Comparison of ENCODE assay signal across 1 cellular context in the genomic region with DNA sequence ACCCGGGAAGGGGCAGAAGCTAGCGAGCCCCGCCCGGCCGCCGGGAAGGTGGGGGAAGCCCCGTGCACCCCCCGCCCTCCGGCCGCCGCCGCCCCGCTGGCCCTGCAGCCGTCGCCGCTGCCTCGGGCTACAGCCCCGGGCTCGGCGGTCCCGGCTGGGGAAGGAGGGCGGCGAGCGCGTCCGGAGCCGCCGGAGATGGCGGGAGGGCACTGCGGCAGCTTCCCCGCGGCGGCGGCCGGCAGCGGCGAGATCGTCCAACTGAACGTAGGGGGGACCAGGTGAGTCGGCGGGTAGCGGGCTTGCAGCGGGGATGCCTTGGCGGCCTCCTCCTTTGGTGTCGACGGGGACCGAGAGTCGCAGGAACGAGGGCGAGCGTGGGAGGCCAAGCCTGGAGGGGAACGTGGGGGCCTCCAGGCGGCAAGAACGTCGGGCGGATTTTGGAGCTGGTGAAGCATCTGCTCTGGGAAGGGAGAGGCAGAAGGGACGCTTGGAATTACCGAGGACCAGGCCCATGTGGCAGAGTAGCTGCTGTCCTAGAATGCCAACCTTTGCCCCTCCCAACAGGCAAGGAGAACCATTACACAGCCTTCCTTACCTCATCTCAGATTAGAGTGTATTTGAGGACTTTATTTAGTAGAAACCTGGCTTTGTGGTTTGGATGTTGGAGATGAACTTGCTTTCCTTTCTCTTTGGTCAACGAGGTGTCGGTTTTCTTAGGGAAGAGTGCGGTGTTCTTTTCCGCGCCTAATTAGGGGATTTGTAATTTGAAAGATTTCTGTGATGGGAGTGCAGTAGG.
TF ChIP-seq lines count a peak whose summit lies in the region.

No MANE protein-coding gene starts in this region.

TF ChIP-seq in HepG2, 621 proteins besides CTCF, POLR2A, EP300 and RAD21 (continued from another document and continues in another):
- TF ChIP-seq ZNF687 (CRISPR knock-in tag; IDR thresholded peaks at IDR 0.05) (peak; percentile 70), JUND (CRISPR knock-in tag; IDR thresholded peaks at IDR 0.05) (0 out of 2 replicates have a peak, but pooled peaks have one; percentile 17), KDM2A (CRISPR knock-in tag; IDR thresholded peaks at IDR 0.05; ENCODE audit: borderline replicate concordance, low read depth) (no peak), ZBTB2 (CRISPR knock-in tag; IDR thresholded peaks at IDR 0.05; ENCODE audit: low read depth) (peak; percentile 46; the same call in 1 of the 2 replicates), ZNF704 (CRISPR knock-in tag; IDR thresholded peaks at IDR 0.05; ENCODE audit: borderline replicate concordance) (no peak), KLF16 (CRISPR knock-in tag; IDR thresholded peaks at IDR 0.05) (no peak), HNF4G (IDR thresholded peaks at IDR 0.05; ENCODE audit: borderline replicate concordance, low read depth, low read length) (no peak), HNF4G (CRISPR knock-in tag; IDR thresholded peaks at IDR 0.05; ENCODE audit: borderline replicate concordance, low read depth) (no peak), ZNF510 (CRISPR knock-in tag; IDR thresholded peaks at IDR 0.05; ENCODE audit: low read depth) (no peak), ZNF841 (CRISPR knock-in tag; IDR thresholded peaks at IDR 0.05; ENCODE audit: borderline replicate concordance) (no peak), ZNF629 (CRISPR knock-in tag; conservative IDR thresholded peaks at IDR 0.05) (no peak), HNRNPH1 (optimal IDR thresholded peaks at IDR 0.05; ENCODE audit: low read depth, low read length) (no peak), ZNF296 (CRISPR knock-in tag; conservative IDR thresholded peaks at IDR 0.05) (no peak), MTA1 (CRISPR knock-in tag; IDR thresholded peaks at IDR 0.05; ENCODE audit: borderline replicate concordance) (no peak), ZSCAN9 (CRISPR knock-in tag; IDR thresholded peaks at IDR 0.05; ENCODE audit: borderline replicate concordance) (peak; percentile 13; the same call in 1 of the 2 replicates), ZSCAN31 (CRISPR knock-in tag; IDR thresholded peaks at IDR 0.05; ENCODE audit: low read depth) (no peak; the same call in 1 of the 2 replicates), ZNF646 (CRISPR knock-in tag; IDR thresholded peaks at IDR 0.05) (no peak), KLF6 (CRISPR knock-in tag; IDR thresholded peaks at IDR 0.05) (0 out of 2 replicates have a peak, but pooled peaks have one; percentile 22), FOXK1 (CRISPR knock-in tag; IDR thresholded peaks at IDR 0.05; ENCODE audit: borderline replicate concordance, low read depth) (no peak), CCAR2 (optimal IDR thresholded peaks at IDR 0.05; ENCODE audit: low read depth, low read length) (no peak), ZMAT3 (CRISPR knock-in tag; conservative IDR thresholded peaks at IDR 0.05) (no peak; the same call in 1 of the 2 replicates), KAT2B (IDR thresholded peaks at IDR 0.05; ENCODE audit: borderline replicate concordance, low read depth, low read length) (no peak)
- TF ChIP-seq, protein P1, sequence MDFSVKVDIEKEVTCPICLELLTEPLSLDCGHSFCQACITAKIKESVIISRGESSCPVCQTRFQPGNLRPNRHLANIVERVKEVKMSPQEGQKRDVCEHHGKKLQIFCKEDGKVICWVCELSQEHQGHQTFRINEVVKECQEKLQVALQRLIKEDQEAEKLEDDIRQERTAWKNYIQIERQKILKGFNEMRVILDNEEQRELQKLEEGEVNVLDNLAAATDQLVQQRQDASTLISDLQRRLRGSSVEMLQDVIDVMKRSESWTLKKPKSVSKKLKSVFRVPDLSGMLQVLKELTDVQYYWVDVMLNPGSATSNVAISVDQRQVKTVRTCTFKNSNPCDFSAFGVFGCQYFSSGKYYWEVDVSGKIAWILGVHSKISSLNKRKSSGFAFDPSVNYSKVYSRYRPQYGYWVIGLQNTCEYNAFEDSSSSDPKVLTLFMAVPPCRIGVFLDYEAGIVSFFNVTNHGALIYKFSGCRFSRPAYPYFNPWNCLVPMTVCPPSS (IDR thresholded peaks at IDR 0.05), result no peak
- TF ChIP-seq, protein P2, sequence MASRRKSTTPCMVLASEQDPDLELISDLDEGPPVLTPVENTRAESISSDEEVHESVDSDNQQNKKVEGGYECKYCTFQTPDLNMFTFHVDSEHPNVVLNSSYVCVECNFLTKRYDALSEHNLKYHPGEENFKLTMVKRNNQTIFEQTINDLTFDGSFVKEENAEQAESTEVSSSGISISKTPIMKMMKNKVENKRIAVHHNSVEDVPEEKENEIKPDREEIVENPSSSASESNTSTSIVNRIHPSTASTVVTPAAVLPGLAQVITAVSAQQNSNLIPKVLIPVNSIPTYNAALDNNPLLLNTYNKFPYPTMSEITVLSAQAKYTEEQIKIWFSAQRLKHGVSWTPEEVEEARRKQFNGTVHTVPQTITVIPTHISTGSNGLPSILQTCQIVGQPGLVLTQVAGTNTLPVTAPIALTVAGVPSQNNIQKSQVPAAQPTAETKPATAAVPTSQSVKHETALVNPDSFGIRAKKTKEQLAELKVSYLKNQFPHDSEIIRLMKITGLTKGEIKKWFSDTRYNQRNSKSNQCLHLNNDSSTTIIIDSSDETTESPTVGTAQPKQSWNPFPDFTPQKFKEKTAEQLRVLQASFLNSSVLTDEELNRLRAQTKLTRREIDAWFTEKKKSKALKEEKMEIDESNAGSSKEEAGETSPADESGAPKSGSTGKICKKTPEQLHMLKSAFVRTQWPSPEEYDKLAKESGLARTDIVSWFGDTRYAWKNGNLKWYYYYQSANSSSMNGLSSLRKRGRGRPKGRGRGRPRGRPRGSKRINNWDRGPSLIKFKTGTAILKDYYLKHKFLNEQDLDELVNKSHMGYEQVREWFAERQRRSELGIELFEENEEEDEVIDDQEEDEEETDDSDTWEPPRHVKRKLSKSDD (CRISPR knock-in tag; IDR thresholded peaks at IDR 0.05; ENCODE audit: low read depth), result no peak
- TF ChIP-seq, protein P3, sequence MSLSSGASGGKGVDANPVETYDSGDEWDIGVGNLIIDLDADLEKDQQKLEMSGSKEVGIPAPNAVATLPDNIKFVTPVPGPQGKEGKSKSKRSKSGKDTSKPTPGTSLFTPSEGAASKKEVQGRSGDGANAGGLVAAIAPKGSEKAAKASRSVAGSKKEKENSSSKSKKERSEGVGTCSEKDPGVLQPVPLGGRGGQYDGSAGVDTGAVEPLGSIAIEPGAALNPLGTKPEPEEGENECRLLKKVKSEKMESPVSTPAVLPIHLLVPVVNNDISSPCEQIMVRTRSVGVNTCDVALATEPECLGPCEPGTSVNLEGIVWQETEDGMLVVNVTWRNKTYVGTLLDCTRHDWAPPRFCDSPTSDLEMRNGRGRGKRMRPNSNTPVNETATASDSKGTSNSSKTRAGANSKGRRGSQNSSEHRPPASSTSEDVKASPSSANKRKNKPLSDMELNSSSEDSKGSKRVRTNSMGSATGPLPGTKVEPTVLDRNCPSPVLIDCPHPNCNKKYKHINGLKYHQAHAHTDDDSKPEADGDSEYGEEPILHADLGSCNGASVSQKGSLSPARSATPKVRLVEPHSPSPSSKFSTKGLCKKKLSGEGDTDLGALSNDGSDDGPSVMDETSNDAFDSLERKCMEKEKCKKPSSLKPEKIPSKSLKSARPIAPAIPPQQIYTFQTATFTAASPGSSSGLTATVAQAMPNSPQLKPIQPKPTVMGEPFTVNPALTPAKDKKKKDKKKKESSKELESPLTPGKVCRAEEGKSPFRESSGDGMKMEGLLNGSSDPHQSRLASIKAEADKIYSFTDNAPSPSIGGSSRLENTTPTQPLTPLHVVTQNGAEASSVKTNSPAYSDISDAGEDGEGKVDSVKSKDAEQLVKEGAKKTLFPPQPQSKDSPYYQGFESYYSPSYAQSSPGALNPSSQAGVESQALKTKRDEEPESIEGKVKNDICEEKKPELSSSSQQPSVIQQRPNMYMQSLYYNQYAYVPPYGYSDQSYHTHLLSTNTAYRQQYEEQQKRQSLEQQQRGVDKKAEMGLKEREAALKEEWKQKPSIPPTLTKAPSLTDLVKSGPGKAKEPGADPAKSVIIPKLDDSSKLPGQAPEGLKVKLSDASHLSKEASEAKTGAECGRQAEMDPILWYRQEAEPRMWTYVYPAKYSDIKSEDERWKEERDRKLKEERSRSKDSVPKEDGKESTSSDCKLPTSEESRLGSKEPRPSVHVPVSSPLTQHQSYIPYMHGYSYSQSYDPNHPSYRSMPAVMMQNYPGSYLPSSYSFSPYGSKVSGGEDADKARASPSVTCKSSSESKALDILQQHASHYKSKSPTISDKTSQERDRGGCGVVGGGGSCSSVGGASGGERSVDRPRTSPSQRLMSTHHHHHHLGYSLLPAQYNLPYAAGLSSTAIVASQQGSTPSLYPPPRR (CRISPR knock-in tag; IDR thresholded peaks at IDR 0.05; ENCODE audit: borderline replicate concordance), result no peak
